ENCODE assay signal across 24 cellular contexts in genomic region chr10:11263767-11264166, GRCh38.
A peak's percentile ranks its signal among the peaks of the same experiment; 100 is the strongest.
DNase-seq lines count a peak whose midpoint lies in the region; ATAC-seq and TF ChIP-seq lines count a peak whose summit lies in the region.
"Had no signal": no experiment of that assay in that cellular context is flagged by ENCODE, and none has a peak within 500 bp of the region (broad histone marks: within the 10 kb centered on the region; RNA-seq: fewer than 3 reads in every experiment).

No MANE protein-coding gene starts in this region.

- TF ChIP-seq CTCF in right atrium auricular region (IDR thresholded peaks at IDR 0.05): no peak

- no peak for ATAC-seq in left cardiac atrium
- no peak for ATAC-seq in HG02623 (IDR thresholded peaks at IDR 0.05; ENCODE audit: unreplicated experiment)
- no peak for ATAC-seq in GM21528 (IDR thresholded peaks at IDR 0.05; ENCODE audit: low FRiP score, unreplicated experiment)
- ATAC-seq: upper lobe of right lung had no signal

- no peaks in the 10 kb centered on the region for H3K9me3 Mint-ChIP-seq in T-helper 2 cell treated with Interferon-gamma antibody and Interleukin-4, amounts not matched to agents 5 μg/mL and 100 μg/mL, for 36 hours
- H3K9me3 Mint-ChIP-seq in stimulated activated naive CD8-positive, alpha-beta T cell treated with anti-CD3 and anti-CD28 coated beads, Interleukin-15, Interleukin-2, amounts not matched to agents 100 ng/mL and 50 ng/mL, for 24 hours: no peaks in the 10 kb centered on the region

- H3K4me3 Mint-ChIP-seq in T-helper 2 cell treated with Interferon-gamma antibody and Interleukin-4, amounts not matched to agents 5 μg/mL and 100 μg/mL, for 36 hours: no peak overlapping the region
- H3K4me3 Mint-ChIP-seq in stimulated activated naive CD8-positive, alpha-beta T cell treated with anti-CD3 and anti-CD28 coated beads, Interleukin-15, Interleukin-2, amounts not matched to agents 100 ng/mL and 50 ng/mL, for 24 hours: peak overlapping the region; percentile 4

- peaks cover 46% of the 10 kb centered on the region for H3K4me1 Mint-ChIP-seq in T-helper 2 cell treated with Interferon-gamma antibody and Interleukin-4, amounts not matched to agents 5 μg/mL and 100 μg/mL, for 36 hours (ENCODE audit: low read depth)
- H3K4me1 Mint-ChIP-seq in stimulated activated naive CD8-positive, alpha-beta T cell treated with anti-CD3 and anti-CD28 coated beads, Interleukin-15, Interleukin-2, amounts not matched to agents 100 ng/mL and 50 ng/mL, for 24 hours (ENCODE audit: low read depth): peaks cover 94% of the 10 kb centered on the region

- DNase-seq in T-helper 2 cell treated with Interferon-gamma antibody and Interleukin-4, amounts not matched to agents 5 μg/mL and 100 μg/mL, for 36 hours (ENCODE audit: low spot score): no peak
- DNase-seq in T-helper 2 cell: no peak
- no peak for DNase-seq in right atrium auricular region (ENCODE audit: low spot score)
- no peak for DNase-seq in left cardiac atrium
- peak in 1 of 61 donors; percentile 54 for DNase-seq in caudate nucleus (lab: John Stamatoyannopoulos, UW)
- DNase-seq: 8988T; activated CD8-positive, alpha-beta memory T cell treated with anti-CD3 and anti-CD28 coated beads, Interleukin-2, amount 50 U/mL, for 48 hours; AML-193; aorta; central memory CD4-positive, alpha-beta T cell; dermis blood vessel endothelial cell; DND-41; NCI-H146; NCI-H510A treated with DMSO at 0.1 percent for 48 hours; SIG-M5; stimulated activated CD8-positive, alpha-beta memory T cell treated with anti-CD3 and anti-CD28 coated beads, Interleukin-4, amount 100 ng/mL, for 48 hours; upper lobe of right lung had no signal

- no peaks in the 10 kb centered on the region for H3K27me3 ChIP-seq in right atrium auricular region
- H3K27me3 ChIP-seq: neutrophil, upper lobe of right lung had no signal

- H3K36me3 ChIP-seq in right atrium auricular region: peaks cover 20% of the 10 kb centered on the region
- H3K36me3 ChIP-seq: prostate gland had no signal

- no peak overlapping the region for H3K4me3 ChIP-seq in right atrium auricular region
- H3K4me3 ChIP-seq: lung, prostate gland, upper lobe of right lung had no signal

- peaks cover 0 to 57% of the 10 kb centered on the region in 2 donors for H3K4me1 ChIP-seq in right atrium auricular region
- H3K4me1 ChIP-seq: prostate gland, upper lobe of right lung had no signal

- H3K27me3 Mint-ChIP-seq in T-helper 2 cell treated with Interferon-gamma antibody and Interleukin-4, amounts not matched to agents 5 μg/mL and 100 μg/mL, for 36 hours (ENCODE audit: low read depth): no peaks in the 10 kb centered on the region
- no peaks in the 10 kb centered on the region for H3K27me3 Mint-ChIP-seq in stimulated activated naive CD8-positive, alpha-beta T cell treated with anti-CD3 and anti-CD28 coated beads, Interleukin-15, Interleukin-2, amounts not matched to agents 100 ng/mL and 50 ng/mL, for 24 hours

- peak overlapping the region; percentile 5 for H3K27ac Mint-ChIP-seq in T-helper 2 cell treated with Interferon-gamma antibody and Interleukin-4, amounts not matched to agents 5 μg/mL and 100 μg/mL, for 36 hours
- peak overlapping the region; percentile 57 for H3K27ac Mint-ChIP-seq in stimulated activated naive CD8-positive, alpha-beta T cell treated with anti-CD3 and anti-CD28 coated beads, Interleukin-15, Interleukin-2, amounts not matched to agents 100 ng/mL and 50 ng/mL, for 24 hours

- H3K27ac ChIP-seq in right atrium auricular region: peak overlapping the region; percentile 6 to 82
- H3K27ac ChIP-seq in caudate nucleus (ENCODE audit: low read depth, low read length): peak overlapping the region; percentile 65
- H3K27ac ChIP-seq: KMS-11, prostate gland, upper lobe of right lung had no signal

- H3K9me3 ChIP-seq in right atrium auricular region: no peaks in the 10 kb centered on the region
- H3K9me3 ChIP-seq: neutrophil, prostate gland, upper lobe of right lung had no signal

- H3K36me3 Mint-ChIP-seq in T-helper 2 cell treated with Interferon-gamma antibody and Interleukin-4, amounts not matched to agents 5 μg/mL and 100 μg/mL, for 36 hours (ENCODE audit: low read depth): peaks cover 78% of the 10 kb centered on the region
- peaks cover 94% of the 10 kb centered on the region for H3K36me3 Mint-ChIP-seq in stimulated activated naive CD8-positive, alpha-beta T cell treated with anti-CD3 and anti-CD28 coated beads, Interleukin-15, Interleukin-2, amounts not matched to agents 100 ng/mL and 50 ng/mL, for 24 hours (ENCODE audit: low read depth)

- intact Hi-C loops in left cardiac atrium (cut with DNase I): loop anchor here in 1 of 2 donors (10.0 kb wide), 2 partner anchors 149 to 219 kb away; no protein-coding TSS in a partner anchor
